8 cellular contexts compared by ENCODE assay signal in the genomic region with DNA sequence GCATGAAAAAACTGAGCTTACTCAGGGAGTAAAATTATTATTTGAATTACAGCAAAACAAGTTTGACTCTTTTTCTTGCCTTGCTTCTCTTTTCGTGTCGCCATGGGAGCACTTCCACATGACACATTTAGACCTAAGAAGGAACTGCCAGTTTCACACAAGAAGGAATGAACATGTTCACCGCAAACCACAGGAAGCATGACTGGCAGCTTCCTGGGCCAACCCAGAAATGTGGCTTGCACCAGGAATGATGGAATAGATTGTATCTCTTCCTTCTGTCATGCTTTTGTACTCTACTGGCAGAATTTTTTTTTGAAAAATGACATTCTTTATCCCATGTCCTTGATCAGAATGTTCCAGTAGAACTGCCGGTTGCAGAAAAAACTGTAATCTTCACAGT. TPM values are rescaled to one million over a fixed set of nuclear protein-coding genes. Genes with fewer than 3 reads are reported as not detected.
A peak's percentile ranks its signal among the peaks of the same experiment; 100 is the strongest.
DNase-seq lines count a peak whose midpoint lies in the region; ATAC-seq and TF ChIP-seq lines count a peak whose summit lies in the region.

No MANE protein-coding gene starts in this region.

- H3K27ac ChIP-seq in SK-N-SH (ENCODE audit: low read depth in 2 of 2, low read length in 1 of 2): peak overlapping the region in 1 of 2 experiments; percentile 48; a peak in 2 of 4 replicates

- H3K9ac ChIP-seq in SK-N-SH: 0 out of 2 replicates have a peak overlapping the region, but pooled peaks have one; percentile 2

- H3K36me3 ChIP-seq in SK-N-SH (replicated peaks in 1 of 2; ENCODE audit: control insufficient read depth in 1 of 2, insufficient read depth in 2 of 2, low read length in 1 of 2): no peaks in the 10 kb centered on the region

- no peak for TF ChIP-seq CTCF in SK-N-SH (IDR thresholded peaks at IDR 0.05)
- no peak for TF ChIP-seq CTCF in astrocyte of the cerebellum (IDR thresholded peaks at IDR 0.05; ENCODE audit: low read depth, low read length, missing control alignments)

- in situ Hi-C loops in astrocyte of the cerebellum (cut with HindIII; ENCODE audit: low sequenced_read_pairs): no loop called here

- H3K9me3 ChIP-seq in SK-N-SH: no peaks in the 10 kb centered on the region

- H3K79me2 ChIP-seq in SK-N-SH (ENCODE audit: insufficient read depth): no peaks in the 10 kb centered on the region

- POLR2A ChIA-PET in SK-N-SH (lab: Yijun Ruan, JAX): no interaction called here

- ATAC-seq in GM21381 (IDR thresholded peaks at IDR 0.05; ENCODE audit: unreplicated experiment) (peak; percentile 66), left colon (no peak), GM18505 (IDR thresholded peaks at IDR 0.05; ENCODE audit: unreplicated experiment) (no peak), GM18870 (IDR thresholded peaks at IDR 0.05; ENCODE audit: unreplicated experiment) (no peak)
- ATAC-seq in stimulated activated naive CD8-positive, alpha-beta T cell treated with anti-CD3 and anti-CD28 coated beads, Interleukin-15, Interleukin-2, amounts not matched to agents 100 U/mL and 50 U/mL, for 24 hours: peak; percentile 53

- peaks cover 7% of the 10 kb centered on the region for H3F3A ChIP-seq in SK-N-SH (replicated peaks; ENCODE audit: insufficient read depth)

- H3K4me3 ChIP-seq in SK-N-SH (ENCODE audit: low read depth in 2 of 2, low read length in 1 of 2): no peak overlapping the region
- H3K4me3 ChIP-seq in astrocyte of the cerebellum (ENCODE audit: low read depth, low read length): no peak overlapping the region

- H3K27me3 ChIP-seq in SK-N-SH (ENCODE audit: insufficient read depth): no peaks in the 10 kb centered on the region

- DNase-seq in SK-N-SH: no peak
- DNase-seq in astrocyte of the cerebellum (ENCODE audit: low read depth): peak; percentile 61
- peak; percentile 20 to 47 for DNase-seq in left colon
- peak; percentile 49 for DNase-seq in stimulated activated naive CD8-positive, alpha-beta T cell treated with anti-CD3 and anti-CD28 coated beads, Interleukin-15, Interleukin-2, amounts not matched to agents 100 U/mL and 50 U/mL, for 24 hours
- DNase-seq in NCI-H748 (lab: John Stamatoyannopoulos, UW; ENCODE audit: unreplicated experiment): no peak

- TF ChIP-seq EP300 in SK-N-SH (IDR thresholded peaks at IDR 0.05; ENCODE audit: borderline replicate concordance in 1 of 2, low read depth in 1 of 2, low read length in 1 of 2): peak in 1 of 2 experiments; percentile 78; a peak in 1 of 4 replicates

- WGBS in SK-N-SH (ENCODE audit: low lambda C conversion rate): 73% methylated on average over 4 of the region's 4 CpGs

- H3K4me1 ChIP-seq in SK-N-SH (ENCODE audit: control insufficient read depth in 1 of 2, insufficient read depth in 2 of 2, low read depth in 1 of 2, low read length in 1 of 2): peaks cover 0 to 7% of the 10 kb centered on the region in 2 experiments; a peak in 1 of 4 replicates

- TF ChIP-seq POLR2A in GM18505 (IDR thresholded peaks at IDR 0.05; ENCODE audit: borderline replicate concordance, extremely low read depth, insufficient read depth, insufficient read length): no peak

- CTCF ChIA-PET in SK-N-SH (lab: Yijun Ruan, JAX): no interaction called here

- no peaks in the 10 kb centered on the region for H3K9me2 ChIP-seq in SK-N-SH

- TF ChIP-seq RAD21 in SK-N-SH (IDR thresholded peaks at IDR 0.05; ENCODE audit: low read length): no peak

- intact Hi-C loops in left colon (cut with DNase I, micrococcal nuclease): no loop called here

- peak overlapping the region; percentile 4; the same call in 1 of the 2 replicates for H2AFZ ChIP-seq in SK-N-SH (ENCODE audit: low read depth)

- H3K4me2 ChIP-seq in SK-N-SH: 0 out of 2 replicates have a peak overlapping the region, but pooled peaks have one; percentile 35

- no peaks in the 10 kb centered on the region for H4K20me1 ChIP-seq in SK-N-SH (ENCODE audit: insufficient read depth)

TF ChIP-seq in SK-N-SH, 30 proteins besides CTCF, POLR2A, EP300 and RAD21 (continues in another document):
- TF ChIP-seq, protein P1, sequence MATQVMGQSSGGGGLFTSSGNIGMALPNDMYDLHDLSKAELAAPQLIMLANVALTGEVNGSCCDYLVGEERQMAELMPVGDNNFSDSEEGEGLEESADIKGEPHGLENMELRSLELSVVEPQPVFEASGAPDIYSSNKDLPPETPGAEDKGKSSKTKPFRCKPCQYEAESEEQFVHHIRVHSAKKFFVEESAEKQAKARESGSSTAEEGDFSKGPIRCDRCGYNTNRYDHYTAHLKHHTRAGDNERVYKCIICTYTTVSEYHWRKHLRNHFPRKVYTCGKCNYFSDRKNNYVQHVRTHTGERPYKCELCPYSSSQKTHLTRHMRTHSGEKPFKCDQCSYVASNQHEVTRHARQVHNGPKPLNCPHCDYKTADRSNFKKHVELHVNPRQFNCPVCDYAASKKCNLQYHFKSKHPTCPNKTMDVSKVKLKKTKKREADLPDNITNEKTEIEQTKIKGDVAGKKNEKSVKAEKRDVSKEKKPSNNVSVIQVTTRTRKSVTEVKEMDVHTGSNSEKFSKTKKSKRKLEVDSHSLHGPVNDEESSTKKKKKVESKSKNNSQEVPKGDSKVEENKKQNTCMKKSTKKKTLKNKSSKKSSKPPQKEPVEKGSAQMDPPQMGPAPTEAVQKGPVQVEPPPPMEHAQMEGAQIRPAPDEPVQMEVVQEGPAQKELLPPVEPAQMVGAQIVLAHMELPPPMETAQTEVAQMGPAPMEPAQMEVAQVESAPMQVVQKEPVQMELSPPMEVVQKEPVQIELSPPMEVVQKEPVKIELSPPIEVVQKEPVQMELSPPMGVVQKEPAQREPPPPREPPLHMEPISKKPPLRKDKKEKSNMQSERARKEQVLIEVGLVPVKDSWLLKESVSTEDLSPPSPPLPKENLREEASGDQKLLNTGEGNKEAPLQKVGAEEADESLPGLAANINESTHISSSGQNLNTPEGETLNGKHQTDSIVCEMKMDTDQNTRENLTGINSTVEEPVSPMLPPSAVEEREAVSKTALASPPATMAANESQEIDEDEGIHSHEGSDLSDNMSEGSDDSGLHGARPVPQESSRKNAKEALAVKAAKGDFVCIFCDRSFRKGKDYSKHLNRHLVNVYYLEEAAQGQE (IDR thresholded peaks at IDR 0.05; ENCODE audit: low read depth, low read length): no peak
- TF ChIP-seq, protein P2, sequence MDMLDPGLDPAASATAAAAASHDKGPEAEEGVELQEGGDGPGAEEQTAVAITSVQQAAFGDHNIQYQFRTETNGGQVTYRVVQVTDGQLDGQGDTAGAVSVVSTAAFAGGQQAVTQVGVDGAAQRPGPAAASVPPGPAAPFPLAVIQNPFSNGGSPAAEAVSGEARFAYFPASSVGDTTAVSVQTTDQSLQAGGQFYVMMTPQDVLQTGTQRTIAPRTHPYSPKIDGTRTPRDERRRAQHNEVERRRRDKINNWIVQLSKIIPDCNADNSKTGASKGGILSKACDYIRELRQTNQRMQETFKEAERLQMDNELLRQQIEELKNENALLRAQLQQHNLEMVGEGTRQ (IDR thresholded peaks at IDR 0.05; ENCODE audit: borderline replicate concordance, low read depth, low read length): no peak
- peak; percentile 82; the same call in 1 of the 2 replicates for TF ChIP-seq FOXM1 (IDR thresholded peaks at IDR 0.05; ENCODE audit: low read depth)
- peak; percentile 55; the same call in 1 of the 2 replicates for TF ChIP-seq FOSL2 (IDR thresholded peaks at IDR 0.05; ENCODE audit: borderline replicate concordance, low read depth)
- no peak for TF ChIP-seq MXI1 (IDR thresholded peaks at IDR 0.05; ENCODE audit: low read depth, low read length)
- TF ChIP-seq GATA2 (CRISPR knock-in tag; IDR thresholded peaks at IDR 0.05): no peak
- TF ChIP-seq SMC3 (IDR thresholded peaks at IDR 0.05; ENCODE audit: low read depth, low read length): no peak
- TF ChIP-seq SIN3A (IDR thresholded peaks at IDR 0.05; ENCODE audit: borderline replicate concordance, low read depth, low read length): peak; percentile 65; the same call in 1 of the 2 replicates
- TF ChIP-seq JUND (IDR thresholded peaks at IDR 0.05): peak; percentile 73
- peak; percentile 35; the same call in 1 of the 2 replicates for TF ChIP-seq NFIC (IDR thresholded peaks at IDR 0.05; ENCODE audit: borderline replicate concordance)
- TF ChIP-seq, protein P3, sequence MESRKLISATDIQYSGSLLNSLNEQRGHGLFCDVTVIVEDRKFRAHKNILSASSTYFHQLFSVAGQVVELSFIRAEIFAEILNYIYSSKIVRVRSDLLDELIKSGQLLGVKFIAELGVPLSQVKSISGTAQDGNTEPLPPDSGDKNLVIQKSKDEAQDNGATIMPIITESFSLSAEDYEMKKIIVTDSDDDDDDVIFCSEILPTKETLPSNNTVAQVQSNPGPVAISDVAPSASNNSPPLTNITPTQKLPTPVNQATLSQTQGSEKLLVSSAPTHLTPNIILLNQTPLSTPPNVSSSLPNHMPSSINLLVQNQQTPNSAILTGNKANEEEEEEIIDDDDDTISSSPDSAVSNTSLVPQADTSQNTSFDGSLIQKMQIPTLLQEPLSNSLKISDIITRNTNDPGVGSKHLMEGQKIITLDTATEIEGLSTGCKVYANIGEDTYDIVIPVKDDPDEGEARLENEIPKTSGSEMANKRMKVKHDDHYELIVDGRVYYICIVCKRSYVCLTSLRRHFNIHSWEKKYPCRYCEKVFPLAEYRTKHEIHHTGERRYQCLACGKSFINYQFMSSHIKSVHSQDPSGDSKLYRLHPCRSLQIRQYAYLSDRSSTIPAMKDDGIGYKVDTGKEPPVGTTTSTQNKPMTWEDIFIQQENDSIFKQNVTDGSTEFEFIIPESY (IDR thresholded peaks at IDR 0.05; ENCODE audit: borderline replicate concordance, low read depth): 0 out of 2 replicates have a peak, but pooled peaks have one; percentile 24
- TF ChIP-seq POLR2AphosphoS5 (IDR thresholded peaks at IDR 0.05; ENCODE audit: low read depth, low read length): no peak
- TF ChIP-seq, protein P4, sequence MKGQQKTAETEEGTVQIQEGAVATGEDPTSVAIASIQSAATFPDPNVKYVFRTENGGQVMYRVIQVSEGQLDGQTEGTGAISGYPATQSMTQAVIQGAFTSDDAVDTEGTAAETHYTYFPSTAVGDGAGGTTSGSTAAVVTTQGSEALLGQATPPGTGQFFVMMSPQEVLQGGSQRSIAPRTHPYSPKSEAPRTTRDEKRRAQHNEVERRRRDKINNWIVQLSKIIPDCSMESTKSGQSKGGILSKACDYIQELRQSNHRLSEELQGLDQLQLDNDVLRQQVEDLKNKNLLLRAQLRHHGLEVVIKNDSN (IDR thresholded peaks at IDR 0.05; ENCODE audit: borderline replicate concordance, low read depth): 0 out of 2 replicates have a peak, but pooled peaks have one; percentile 21
- TF ChIP-seq, protein P5, sequence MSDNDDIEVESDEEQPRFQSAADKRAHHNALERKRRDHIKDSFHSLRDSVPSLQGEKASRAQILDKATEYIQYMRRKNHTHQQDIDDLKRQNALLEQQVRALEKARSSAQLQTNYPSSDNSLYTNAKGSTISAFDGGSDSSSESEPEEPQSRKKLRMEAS (IDR thresholded peaks at IDR 0.05; ENCODE audit: low read depth): peak; percentile 71; the same call in 1 of the 2 replicates
- TF ChIP-seq TEAD4 (IDR thresholded peaks at IDR 0.05; ENCODE audit: borderline replicate concordance, insufficient read depth): peak; percentile 59; the same call in 1 of the 2 replicates

RNA-seq across cellular contexts. Expression of a gene that starts 32.9 kb away (rescaled TPM):
- 19.7 and 24.2 TPM in 2 replicates for polyA plus RNA-seq in SK-N-SH (2012; rRNA removed)
- polyA plus RNA-seq in SK-N-SH (2012; cell fraction: cytosol; rRNA removed): 28.5 and 31.1 TPM in 2 replicates
- 13.6 and 32.5 TPM in 2 replicates for polyA plus RNA-seq in SK-N-SH (2012; cell fraction: nucleus; rRNA removed)
- 100 to 1,000 TPM in 1 of 2 donors, 10 to 100 TPM in 1; 89.5 to 106 TPM for total RNA-seq in left colon

Comparison
In these comparisons a context has a peak if more than half of its experiments do, and no peak if none do; other contexts are left out.
1. ATAC-seq: peak in GM21381 (single experiment) and stimulated activated naive CD8-positive, alpha-beta T cell treated with anti-CD3 and anti-CD28 coated beads, Interleukin-15, Interleukin-2, amounts not matched to agents 100 U/mL and 50 U/mL, for 24 hours (single experiment); none in left colon (single experiment), GM18505 (single experiment) and GM18870 (single experiment).
2. DNase-seq: peak in astrocyte of the cerebellum (single experiment), left colon (2 of 2) and stimulated activated naive CD8-positive, alpha-beta T cell treated with anti-CD3 and anti-CD28 coated beads, Interleukin-15, Interleukin-2, amounts not matched to agents 100 U/mL and 50 U/mL, for 24 hours (single experiment); none in SK-N-SH (single experiment) and NCI-H748 (single experiment).